In the genomic region with DNA sequence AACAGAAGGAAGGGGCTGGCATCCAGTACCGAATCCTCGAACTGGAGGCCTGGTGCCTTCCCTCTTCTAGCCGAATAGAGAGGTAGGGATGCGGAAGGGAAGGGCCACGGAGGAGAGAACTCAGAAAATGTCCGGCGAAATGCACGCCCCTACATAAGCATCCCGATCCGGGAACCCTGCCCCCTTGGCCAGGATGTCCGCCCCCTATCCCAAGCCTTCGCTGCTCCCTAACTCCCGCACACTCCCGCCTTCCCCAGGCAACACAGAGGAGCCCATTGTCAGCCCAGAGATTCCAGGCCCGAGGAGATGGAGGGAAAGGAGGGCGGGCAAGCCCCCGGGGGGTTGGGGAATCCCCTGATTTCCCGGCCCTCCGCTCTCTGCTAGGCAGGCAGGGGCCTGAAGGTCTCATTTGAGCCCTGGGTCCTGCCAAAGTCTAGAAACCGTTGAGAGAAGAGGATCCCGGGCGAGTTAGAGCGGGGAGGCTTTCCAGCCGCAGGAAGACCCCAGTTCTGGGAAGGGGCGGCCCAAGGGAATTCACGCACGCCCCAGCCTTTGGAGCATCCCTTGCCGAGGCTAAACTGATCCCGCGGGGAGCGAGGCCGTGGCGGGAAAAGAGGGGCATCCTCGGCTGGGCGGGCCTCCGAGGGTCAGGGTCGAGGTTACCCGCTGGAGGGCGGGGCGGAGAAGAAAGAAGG, we compare ENCODE assay signal across 9 cellular contexts. TPM values are rescaled to one million over a fixed set of nuclear protein-coding genes. Genes with fewer than 3 reads are reported as not detected.
DNase-seq lines count a peak whose midpoint lies in the region; ATAC-seq and TF ChIP-seq lines count a peak whose summit lies in the region.
"Had no signal": no experiment of that assay in that cellular context is flagged by ENCODE, and none has a peak within 500 bp of the region (broad histone marks: within the 10 kb centered on the region; RNA-seq: fewer than 3 reads in every experiment).

No MANE protein-coding gene starts in this region.

- no peak for ATAC-seq in CD4-positive, alpha-beta T cell (ENCODE audit: poor library complexity)
- ATAC-seq in Right ventricle myocardium superior (ENCODE audit: poor library complexity): peak; percentile 15
- ATAC-seq in HG02571 (IDR thresholded peaks at IDR 0.05; ENCODE audit: unreplicated experiment): no peak
- no peak for ATAC-seq in GM21619 (IDR thresholded peaks at IDR 0.05; ENCODE audit: unreplicated experiment)
- no peak for ATAC-seq in GM21447 (IDR thresholded peaks at IDR 0.05; ENCODE audit: unreplicated experiment)

- CTCF ChIA-PET in CD4-positive, alpha-beta T cell (lab: Charles Lee): interaction anchor here (1.5 to 3.5 kb wide), 4 partner anchors 19 to 54 kb away, joined by 5 to 63 read pairs (median 36); no protein-coding TSS in a partner anchor

- no peaks in the 10 kb centered on the region for H3K36me3 Mint-ChIP-seq in CD4-positive, alpha-beta T cell (ENCODE audit: low read depth)
- H3K36me3 Mint-ChIP-seq in activated T-helper 2 cell treated with anti-CD3 and anti-CD28 coated beads, Interferon-gamma antibody, Interleukin-2, Interleukin-4, amounts not matched to agents 10 μg/mL and 5 μg/mL and 100 μg/mL, durations not matched to agents 14 hours and 24 hours and 36 hours (ENCODE audit: low read depth): no peaks in the 10 kb centered on the region
- peaks cover 8% of the 10 kb centered on the region for H3K36me3 Mint-ChIP-seq in osteocyte (ENCODE audit: unreplicated experiment)

- peak overlapping the region; percentile 73 for H2AFZ ChIP-seq in KMS-11 (ENCODE audit: low read depth)

- no peaks in the 10 kb centered on the region for H3K9me3 Mint-ChIP-seq in CD4-positive, alpha-beta T cell
- H3K9me3 Mint-ChIP-seq in activated T-helper 2 cell treated with anti-CD3 and anti-CD28 coated beads, Interferon-gamma antibody, Interleukin-2, Interleukin-4, amounts not matched to agents 10 μg/mL and 5 μg/mL and 100 μg/mL, durations not matched to agents 14 hours and 24 hours and 36 hours: no peaks in the 10 kb centered on the region
- no peaks in the 10 kb centered on the region for H3K9me3 Mint-ChIP-seq in osteocyte (ENCODE audit: unreplicated experiment)

- peak overlapping the region; percentile 15; the same call in 1 of the 2 replicates for H3K9ac ChIP-seq in KMS-11

- H3K4me1 ChIP-seq in KMS-11 (ENCODE audit: low read depth, poor library complexity, severe bottlenecking): peaks cover 14% of the 10 kb centered on the region

- POLR2A ChIA-PET in CD4-positive, alpha-beta T cell (lab: Charles Lee): interaction anchor here (1.5 to 3.6 kb wide), 7 partner anchors 18 to 55 kb away, joined by 5 to 37 read pairs (median 8); no protein-coding TSS in a partner anchor

- DNase-seq in CD4-positive, alpha-beta T cell: peak in 1 of 10 experiments; percentile 24
- no peak for DNase-seq in activated T-helper 2 cell treated with anti-CD3 and anti-CD28 coated beads, Interferon-gamma antibody, Interleukin-2, Interleukin-4, amounts not matched to agents 10 μg/mL and 5 μg/mL and 100 μg/mL, durations not matched to agents 14 hours and 24 hours and 36 hours (ENCODE audit: low spot score)
- DNase-seq in Right ventricle myocardium superior (peak; percentile 72), osteocyte (ENCODE audit: extremely low spot score, unreplicated experiment) (no peak)

- H3K27ac ChIP-seq in CD4-positive, alpha-beta T cell (ENCODE audit: low read depth, low read length): no peak overlapping the region
- no peak overlapping the region for H3K27ac ChIP-seq in KMS-11

- H3K4me1 Mint-ChIP-seq in CD4-positive, alpha-beta T cell (ENCODE audit: low read depth): peaks cover 37% of the 10 kb centered on the region
- peaks cover 30% of the 10 kb centered on the region for H3K4me1 Mint-ChIP-seq in activated T-helper 2 cell treated with anti-CD3 and anti-CD28 coated beads, Interferon-gamma antibody, Interleukin-2, Interleukin-4, amounts not matched to agents 10 μg/mL and 5 μg/mL and 100 μg/mL, durations not matched to agents 14 hours and 24 hours and 36 hours (ENCODE audit: low read depth)
- peaks cover 35% of the 10 kb centered on the region for H3K4me1 Mint-ChIP-seq in osteocyte (ENCODE audit: unreplicated experiment)

- peaks cover 85% of the 10 kb centered on the region for H3K27me3 Mint-ChIP-seq in CD4-positive, alpha-beta T cell
- peaks cover 78% of the 10 kb centered on the region for H3K27me3 Mint-ChIP-seq in activated T-helper 2 cell treated with anti-CD3 and anti-CD28 coated beads, Interferon-gamma antibody, Interleukin-2, Interleukin-4, amounts not matched to agents 10 μg/mL and 5 μg/mL and 100 μg/mL, durations not matched to agents 14 hours and 24 hours and 36 hours (ENCODE audit: low read depth)
- H3K27me3 Mint-ChIP-seq in osteocyte (ENCODE audit: unreplicated experiment): no peaks in the 10 kb centered on the region

- intact Hi-C loops in CD4-positive, alpha-beta T cell (cut with DNase I, micrococcal nuclease): no loop called here
- intact Hi-C loops in activated T-helper 2 cell treated with anti-CD3 and anti-CD28 coated beads, Interferon-gamma antibody, Interleukin-2, Interleukin-4, amounts not matched to agents 10 μg/mL and 5 μg/mL and 100 μg/mL, durations not matched to agents 14 hours and 24 hours and 36 hours (cut with micrococcal nuclease): loop anchor here (2.0 kb wide), 1 partner anchor 37 kb away; no protein-coding TSS in a partner anchor
- intact Hi-C loops in Right ventricle myocardium superior (cut with DNase I): no loop called here

- peak overlapping the region; percentile 80 for H3K4me3 Mint-ChIP-seq in CD4-positive, alpha-beta T cell
- peak overlapping the region; percentile 64 for H3K4me3 Mint-ChIP-seq in activated T-helper 2 cell treated with anti-CD3 and anti-CD28 coated beads, Interferon-gamma antibody, Interleukin-2, Interleukin-4, amounts not matched to agents 10 μg/mL and 5 μg/mL and 100 μg/mL, durations not matched to agents 14 hours and 24 hours and 36 hours (ENCODE audit: low read depth)
- peak overlapping the region; percentile 88 for H3K4me3 Mint-ChIP-seq in osteocyte (ENCODE audit: unreplicated experiment)

- no peaks in the 10 kb centered on the region for H3K9me3 ChIP-seq in CD4-positive, alpha-beta T cell (ENCODE audit: control insufficient read depth, low read length)

- TF ChIP-seq CTCF in CD4-positive, alpha-beta T cell (IDR thresholded peaks at IDR 0.05): no peak
- TF ChIP-seq CTCF in KMS-11 (conservative IDR thresholded peaks at IDR 0.05; ENCODE audit: low read depth, low read length) (no peak), osteocyte (IDR thresholded peaks at IDR 0.05) (no peak)

- H3K36me3 ChIP-seq in KMS-11 (ENCODE audit: insufficient read depth): no peaks in the 10 kb centered on the region

- H3K27me3 ChIP-seq in CD4-positive, alpha-beta T cell (ENCODE audit: control insufficient read depth, insufficient read depth, low read length): peaks cover 62% of the 10 kb centered on the region
- H3K27me3 ChIP-seq in KMS-11 (ENCODE audit: insufficient read depth, low read depth): no peaks in the 10 kb centered on the region

- H3K79me2 ChIP-seq in KMS-11 (ENCODE audit: insufficient read depth, low read depth): no peaks in the 10 kb centered on the region

- H4K20me1 ChIP-seq in KMS-11 (ENCODE audit: insufficient read depth): no peaks in the 10 kb centered on the region

- no peak overlapping the region for H3K27ac Mint-ChIP-seq in CD4-positive, alpha-beta T cell
- H3K27ac Mint-ChIP-seq in activated T-helper 2 cell treated with anti-CD3 and anti-CD28 coated beads, Interferon-gamma antibody, Interleukin-2, Interleukin-4, amounts not matched to agents 10 μg/mL and 5 μg/mL and 100 μg/mL, durations not matched to agents 14 hours and 24 hours and 36 hours: no peak overlapping the region
- H3K27ac Mint-ChIP-seq in osteocyte (ENCODE audit: unreplicated experiment): peak overlapping the region; percentile 96

- H3K4me3 ChIP-seq in KMS-11 (IDR thresholded peaks at IDR 0.05; ENCODE audit: insufficient read depth, low read depth, low read length): no peak overlapping the region

- H3K4me2 ChIP-seq in KMS-11: peak overlapping the region; percentile 78

RNA-seq across cellular contexts. Expression of a gene that starts 0.6 kb away (rescaled TPM):
- total RNA-seq in CD4-positive, alpha-beta T cell: 1 to 10 TPM; 1.2 to 1.3 TPM
- total RNA-seq in activated T-helper 2 cell treated with anti-CD3 and anti-CD28 coated beads, Interferon-gamma antibody, Interleukin-2, Interleukin-4, amounts not matched to agents 10 μg/mL and 5 μg/mL and 100 μg/mL, durations not matched to agents 14 hours and 24 hours and 36 hours: 0.05 and 0.16 TPM in 2 replicates
- total RNA-seq in Right ventricle myocardium superior (21.2 TPM), osteocyte (126 and 139 TPM in 2 replicates)

RNA-seq across cellular contexts. Expression of a gene that starts 11.9 kb away (rescaled TPM):
- total RNA-seq in CD4-positive, alpha-beta T cell: not detected
- not detected in 2 replicates for total RNA-seq in activated T-helper 2 cell treated with anti-CD3 and anti-CD28 coated beads, Interferon-gamma antibody, Interleukin-2, Interleukin-4, amounts not matched to agents 10 μg/mL and 5 μg/mL and 100 μg/mL, durations not matched to agents 14 hours and 24 hours and 36 hours
- total RNA-seq in Right ventricle myocardium superior (not detected), osteocyte (not detected in 2 replicates)
- total RNA-seq: HT1080 had no signal

RNA-seq across cellular contexts. Expression of a gene that starts 27.4 kb away (rescaled TPM):
- total RNA-seq in CD4-positive, alpha-beta T cell: not detected
- not detected in 2 replicates for total RNA-seq in activated T-helper 2 cell treated with anti-CD3 and anti-CD28 coated beads, Interferon-gamma antibody, Interleukin-2, Interleukin-4, amounts not matched to agents 10 μg/mL and 5 μg/mL and 100 μg/mL, durations not matched to agents 14 hours and 24 hours and 36 hours
- total RNA-seq in Right ventricle myocardium superior (not detected), osteocyte (not detected in 2 replicates)
- total RNA-seq: HT1080 had no signal

RNA-seq across cellular contexts. Expression of a gene that starts 28.9 kb away (rescaled TPM):
- total RNA-seq in CD4-positive, alpha-beta T cell: 10 to 100 TPM; 15.2 to 15.5 TPM
- 9.4 and 11.0 TPM in 2 replicates for total RNA-seq in activated T-helper 2 cell treated with anti-CD3 and anti-CD28 coated beads, Interferon-gamma antibody, Interleukin-2, Interleukin-4, amounts not matched to agents 10 μg/mL and 5 μg/mL and 100 μg/mL, durations not matched to agents 14 hours and 24 hours and 36 hours
- total RNA-seq in Right ventricle myocardium superior (50.0 TPM), osteocyte (20.5 and 25.2 TPM in 2 replicates)

RNA-seq across cellular contexts. Expression of a gene that starts 31.3 kb away (rescaled TPM):
- total RNA-seq in CD4-positive, alpha-beta T cell: not detected
- total RNA-seq in activated T-helper 2 cell treated with anti-CD3 and anti-CD28 coated beads, Interferon-gamma antibody, Interleukin-2, Interleukin-4, amounts not matched to agents 10 μg/mL and 5 μg/mL and 100 μg/mL, durations not matched to agents 14 hours and 24 hours and 36 hours: not detected in 2 replicates
- total RNA-seq in Right ventricle myocardium superior: 0.43 TPM
- 1.2 TPM in 2 replicates for total RNA-seq in osteocyte
